ENCODE assay signal across 8 cellular contexts in genomic region chr12:45244561-45245348, GRCh38. TPM values are rescaled to one million over a fixed set of nuclear protein-coding genes. Genes with fewer than 3 reads are reported as not detected.
DNase-seq lines count a peak whose midpoint lies in the region; ATAC-seq and TF ChIP-seq lines count a peak whose summit lies in the region.

No MANE protein-coding gene starts in this region.

- no peak for TF ChIP-seq CTCF in right atrium auricular region (IDR thresholded peaks at IDR 0.05)

- H3K4me1 ChIP-seq in right atrium auricular region (peaks cover 0 to 10% of the 10 kb centered on the region in 2 donors), duodenal mucosa (ENCODE audit: control insufficient read depth in 1 of 2, insufficient read depth in 2 of 2, low read length in 2 of 2) (peaks cover 0 to 8% of the 10 kb centered on the region in 2 donors), stomach smooth muscle (ENCODE audit: control insufficient read depth, insufficient read depth, low read length) (peaks cover 10% of the 10 kb centered on the region)

- H3K27ac ChIP-seq in right atrium auricular region (no peak overlapping the region), duodenal mucosa (ENCODE audit: low read depth, low read length) (no peak overlapping the region), stomach smooth muscle (ENCODE audit: low read length) (no peak overlapping the region)

- H3K9me3 ChIP-seq in right atrium auricular region (no peaks in the 10 kb centered on the region), duodenal mucosa (ENCODE audit: control insufficient read depth in 1 of 2, low read length in 2 of 2) (no peaks in the 10 kb centered on the region), stomach smooth muscle (ENCODE audit: control insufficient read depth in 2 of 2, low read length in 2 of 2) (no peaks in the 10 kb centered on the region)

- intact Hi-C loops in Right ventricle myocardium superior (cut with DNase I) = no loop called here
- intact Hi-C loops in left colon (cut with DNase I, micrococcal nuclease) = no loop called here

- H3K36me3 ChIP-seq in right atrium auricular region (no peaks in the 10 kb centered on the region), duodenal mucosa (ENCODE audit: control insufficient read depth in 1 of 2, insufficient read depth in 2 of 2, low read length in 2 of 2) (peaks cover 0 to 3% of the 10 kb centered on the region in 2 donors), stomach smooth muscle (ENCODE audit: control insufficient read depth in 2 of 2, insufficient read depth in 2 of 2, low read length in 2 of 2) (no peaks in the 10 kb centered on the region)

- ATAC-seq in Right ventricle myocardium superior (ENCODE audit: poor library complexity) (peak; percentile 72), HG03139 (IDR thresholded peaks at IDR 0.05; ENCODE audit: unreplicated experiment) (peak; percentile 62), left colon (no peak)

- DNase-seq in Right ventricle myocardium superior = no peak
- DNase-seq in right atrium auricular region (ENCODE audit: low spot score) = no peak
- DNase-seq in left colon = no peak
- DNase-seq in superior temporal gyrus (ENCODE audit: extremely low spot score) = no peak
- no peak for DNase-seq in GF-D8 (lab: John Stamatoyannopoulos, UW)

- no peaks in the 10 kb centered on the region for H3K27me3 ChIP-seq in right atrium auricular region
- H3K27me3 ChIP-seq in duodenal mucosa (ENCODE audit: control insufficient read depth in 1 of 2, insufficient read depth in 2 of 2, low read length in 2 of 2) = no peaks in the 10 kb centered on the region
- H3K27me3 ChIP-seq in stomach smooth muscle (ENCODE audit: control insufficient read depth in 1 of 2, insufficient read depth in 2 of 2, low read length in 2 of 2) = no peaks in the 10 kb centered on the region

- peak overlapping the region in 1 of 2 donors; percentile 6 for H3K4me3 ChIP-seq in right atrium auricular region
- peak overlapping the region; percentile 12 to 41 for H3K4me3 ChIP-seq in duodenal mucosa (ENCODE audit: low read depth in 1 of 2, low read length in 2 of 2)
- peak overlapping the region; percentile 15 to 58 for H3K4me3 ChIP-seq in stomach smooth muscle (ENCODE audit: low read length in 2 of 2)

- no peak overlapping the region for H3K9ac ChIP-seq in duodenal mucosa (ENCODE audit: low read depth in 1 of 2, low read length in 2 of 2)
- peak overlapping the region in 1 of 2 donors; percentile 21 for H3K9ac ChIP-seq in stomach smooth muscle (ENCODE audit: low read length in 2 of 2)

RNA-seq across cellular contexts. Expression of gene ANO6, which starts 28.9 kb away (rescaled TPM):
- total RNA-seq in Right ventricle myocardium superior (46.6 TPM), right atrium auricular region (10 to 100 TPM; 48.1 to 49.5 TPM), left colon (10 to 100 TPM; 10.3 to 15.4 TPM)
